In genomic region chr18:9743200-9744016, GRCh38 we compare ENCODE assay signal across 9 cellular contexts.
DNase-seq lines count a peak whose midpoint lies in the region; ATAC-seq and TF ChIP-seq lines count a peak whose summit lies in the region.
"Had no signal": no experiment of that assay in that cellular context is flagged by ENCODE, and none has a peak within 500 bp of the region (broad histone marks: within the 10 kb centered on the region; RNA-seq: fewer than 3 reads in every experiment).

No MANE protein-coding gene starts in this region.

- peak overlapping the region; percentile 65 for H3K27ac ChIP-seq in HL-60 (replicated peaks)
- H3K27ac ChIP-seq: KMS-11 had no signal

- TF ChIP-seq CTCF in HL-60 (IDR thresholded peaks at IDR 0.05; ENCODE audit: insufficient read depth, low read length), result no peak

- H3K27me3 ChIP-seq in HL-60 (ENCODE audit: insufficient read depth, poor library complexity, severe bottlenecking), result no peaks in the 10 kb centered on the region

- ATAC-seq in SK-N-SH treated with all-trans-retinoic acid at 6 μM for 48 hours (peak; percentile 86), GM18909 (IDR thresholded peaks at IDR 0.05; ENCODE audit: poor library complexity, unreplicated experiment) (no peak), HG03520 (IDR thresholded peaks at IDR 0.05; ENCODE audit: unreplicated experiment) (no peak)

- peak; percentile 83 to 93 for DNase-seq in HL-60 (ENCODE audit: low read depth in 1 of 2, low spot score in 1 of 2)
- peak; percentile 76 for DNase-seq in foreskin melanocyte
- peak; percentile 92 for DNase-seq in smooth muscle cell of the brain vasculature (ENCODE audit: low read depth, low spot score)
- no peak for DNase-seq in NCI-H2171 (lab: John Stamatoyannopoulos, UW)
- DNase-seq in germinal center (ENCODE audit: low spot score), result no peak

- H3K4me3 ChIP-seq in HL-60 (replicated peaks; ENCODE audit: insufficient read depth, low read length), result no peak overlapping the region

TF ChIP-seq in SK-N-SH treated with all-trans-retinoic acid at 6 μM for 48 hours, 23 proteins besides CTCF, POLR2A, EP300 and RAD21:
- no peak for TF ChIP-seq CREB5 (CRISPR knock-in tag; IDR thresholded peaks at IDR 0.05; ENCODE audit: low read depth)
- TF ChIP-seq ZC3H10 (CRISPR knock-in tag; IDR thresholded peaks at IDR 0.05), result no peak

Comparison
In these comparisons a context has a peak if more than half of its experiments do, and no peak if none do; other contexts are left out.
1. DNase-seq: peak in HL-60 (2 of 2), foreskin melanocyte (single experiment) and smooth muscle cell of the brain vasculature (single experiment); none in NCI-H2171 (single experiment) and germinal center (single experiment).